24 cellular contexts compared by ENCODE assay signal in the genomic region with DNA sequence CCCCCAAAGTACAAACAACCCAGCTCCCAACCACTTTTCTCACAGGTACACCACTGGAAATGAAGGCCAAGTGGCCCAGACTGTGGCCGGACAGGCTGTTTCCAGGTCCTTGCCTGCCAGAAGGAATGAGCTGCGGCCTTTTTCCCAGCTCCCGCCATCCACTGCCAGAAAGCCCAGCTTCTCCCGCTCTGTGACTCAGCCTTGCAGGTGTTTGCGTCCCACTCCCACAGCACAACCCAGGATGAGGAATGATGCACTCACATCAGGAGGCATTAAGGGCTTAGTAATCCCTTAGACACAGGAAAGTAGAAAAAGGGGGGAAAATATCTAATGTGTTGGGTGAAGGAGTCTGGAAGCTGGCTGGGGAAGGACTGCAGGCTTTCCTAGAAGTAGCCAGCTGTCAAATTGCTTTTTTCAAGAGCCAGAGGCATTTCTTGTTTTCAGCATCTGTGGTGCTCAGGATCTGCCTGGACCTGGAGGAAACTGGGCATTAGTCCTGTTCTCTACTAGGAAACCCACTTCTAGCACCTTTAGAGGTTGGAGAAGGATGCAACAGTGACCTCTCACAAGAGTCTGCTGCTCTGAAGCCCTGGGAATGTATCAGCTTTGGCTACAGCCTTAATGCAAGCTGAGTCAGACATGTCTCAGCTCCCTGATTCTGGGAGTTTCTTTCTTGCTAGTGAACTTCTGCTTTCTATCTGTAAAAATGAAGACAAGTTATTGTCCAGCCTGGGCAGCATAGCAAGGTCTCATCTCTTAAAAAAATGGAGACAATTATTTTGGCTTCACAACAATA. TPM values are rescaled to one million over a fixed set of nuclear protein-coding genes. Genes with fewer than 3 reads are reported as not detected.
DNase-seq lines count a peak whose midpoint lies in the region; ATAC-seq and TF ChIP-seq lines count a peak whose summit lies in the region.
"Had no signal": no experiment of that assay in that cellular context is flagged by ENCODE, and none has a peak within 500 bp of the region (broad histone marks: within the 10 kb centered on the region; RNA-seq: fewer than 3 reads in every experiment).

No MANE protein-coding gene starts in this region.

- no peaks in the 10 kb centered on the region for H3K4me1 Mint-ChIP-seq in stimulated activated effector memory CD8-positive, alpha-beta T cell treated with anti-CD3 and anti-CD28 coated beads, Interleukin-12 subunit alpha, Interleukin-12 subunit beta, amount 100 ng/mL, for 72 hours
- H3K4me1 Mint-ChIP-seq: activated naive CD4-positive, alpha-beta T cell treated with anti-CD3 and anti-CD28 coated beads, Interleukin-2, amount 50 U/mL, for 24 hours; immature natural killer cell; natural killer cell; stimulated activated naive CD8-positive, alpha-beta T cell treated with anti-CD3 and anti-CD28 coated beads, Interleukin-15, amount 100 ng/mL, for 72 hours had no signal

- H3K9me3 Mint-ChIP-seq in stimulated activated effector memory CD8-positive, alpha-beta T cell treated with anti-CD3 and anti-CD28 coated beads, Interleukin-12 subunit alpha, Interleukin-12 subunit beta, amount 100 ng/mL, for 72 hours = no peaks in the 10 kb centered on the region
- H3K9me3 Mint-ChIP-seq: activated naive CD4-positive, alpha-beta T cell treated with anti-CD3 and anti-CD28 coated beads, Interleukin-2, amount 50 U/mL, for 24 hours; immature natural killer cell; natural killer cell; stimulated activated naive CD8-positive, alpha-beta T cell treated with anti-CD3 and anti-CD28 coated beads, Interleukin-15, amount 100 ng/mL, for 72 hours had no signal

- DNase-seq in HT1080 (ENCODE audit: low read depth) (peak; percentile 80), RWPE2 (ENCODE audit: low spot score) (no peak), fibroblast of the aortic adventitia (ENCODE audit: low read depth) (peak; percentile 63), COLO829 (ENCODE audit: low spot score) (no peak), C1 segment of cervical spinal cord (lab: John Stamatoyannopoulos, UW) (no peak), RPMI8226 (no peak)
- DNase-seq in stimulated activated effector memory CD8-positive, alpha-beta T cell treated with anti-CD3 and anti-CD28 coated beads, Interleukin-12 subunit alpha, Interleukin-12 subunit beta, amount 100 ng/mL, for 72 hours (ENCODE audit: low spot score in 2 of 2) = no peak
- DNase-seq: activated CD4-positive, alpha-beta T cell treated with anti-CD3 and anti-CD28 coated beads, Interleukin-2, amount 50 U/mL, for 1 hour; activated T-cell treated with anti-CD3 and anti-CD28 coated beads for 4 hours; immature natural killer cell; mesendoderm; natural killer cell; NCI-H2029 treated with DMSO at 0.1 percent for 48 hours; NCI-H510A treated with DMSO at 0.1 percent for 48 hours; stimulated activated naive CD8-positive, alpha-beta T cell treated with anti-CD3 and anti-CD28 coated beads, Interleukin-15, amount 100 ng/mL, for 72 hours had no signal

- H3K4me3 ChIP-seq in RWPE2 (ENCODE audit: severe bottlenecking) = no peak overlapping the region
- no peak overlapping the region for H3K4me3 ChIP-seq in fibroblast of the aortic adventitia (ENCODE audit: low read depth, low read length)
- H3K4me3 ChIP-seq: BLaER1, dorsolateral prefrontal cortex, esophagus muscularis mucosa, heart left ventricle, upper lobe of left lung had no signal

- no peaks in the 10 kb centered on the region for H3K27me3 ChIP-seq in RWPE2 (ENCODE audit: insufficient read depth, poor library complexity, severe bottlenecking)
- H3K27me3 ChIP-seq: BLaER1, dorsolateral prefrontal cortex, heart left ventricle, upper lobe of left lung had no signal

- no peak for TF ChIP-seq CTCF in RWPE2 (IDR thresholded peaks at IDR 0.05; ENCODE audit: poor library complexity, severe bottlenecking)
- TF ChIP-seq CTCF in fibroblast of the aortic adventitia (IDR thresholded peaks at IDR 0.05; ENCODE audit: insufficient read depth, low read length) = no peak

- no peaks in the 10 kb centered on the region for H3K36me3 Mint-ChIP-seq in stimulated activated effector memory CD8-positive, alpha-beta T cell treated with anti-CD3 and anti-CD28 coated beads, Interleukin-12 subunit alpha, Interleukin-12 subunit beta, amount 100 ng/mL, for 72 hours
- H3K36me3 Mint-ChIP-seq: activated naive CD4-positive, alpha-beta T cell treated with anti-CD3 and anti-CD28 coated beads, Interleukin-2, amount 50 U/mL, for 24 hours; immature natural killer cell; natural killer cell had no signal

- H3K36me3 ChIP-seq in RWPE2 (ENCODE audit: low read depth) = no peaks in the 10 kb centered on the region
- H3K36me3 ChIP-seq: BLaER1, esophagus muscularis mucosa, heart left ventricle, upper lobe of left lung had no signal

- no peaks in the 10 kb centered on the region for H3K9me3 ChIP-seq in RWPE2 (ENCODE audit: severe bottlenecking)
- H3K9me3 ChIP-seq: BLaER1, esophagus muscularis mucosa, heart left ventricle, upper lobe of left lung had no signal

- no peak overlapping the region for H3K27ac Mint-ChIP-seq in stimulated activated effector memory CD8-positive, alpha-beta T cell treated with anti-CD3 and anti-CD28 coated beads, Interleukin-12 subunit alpha, Interleukin-12 subunit beta, amount 100 ng/mL, for 72 hours
- H3K27ac Mint-ChIP-seq: activated naive CD4-positive, alpha-beta T cell treated with anti-CD3 and anti-CD28 coated beads, Interleukin-2, amount 50 U/mL, for 24 hours; immature natural killer cell; natural killer cell; stimulated activated naive CD8-positive, alpha-beta T cell treated with anti-CD3 and anti-CD28 coated beads, Interleukin-15, amount 100 ng/mL, for 72 hours had no signal

- no peak overlapping the region for H3K4me3 Mint-ChIP-seq in stimulated activated effector memory CD8-positive, alpha-beta T cell treated with anti-CD3 and anti-CD28 coated beads, Interleukin-12 subunit alpha, Interleukin-12 subunit beta, amount 100 ng/mL, for 72 hours
- H3K4me3 Mint-ChIP-seq: activated naive CD4-positive, alpha-beta T cell treated with anti-CD3 and anti-CD28 coated beads, Interleukin-2, amount 50 U/mL, for 24 hours; immature natural killer cell; natural killer cell; stimulated activated naive CD8-positive, alpha-beta T cell treated with anti-CD3 and anti-CD28 coated beads, Interleukin-15, amount 100 ng/mL, for 72 hours had no signal

- ATAC-seq in RWPE2 (ENCODE audit: low read depth) (0 out of 3 replicates have a peak, but pooled peaks have one; percentile 14), GM21528 (IDR thresholded peaks at IDR 0.05; ENCODE audit: low FRiP score, unreplicated experiment) (no peak)
- ATAC-seq in stimulated activated effector memory CD8-positive, alpha-beta T cell treated with anti-CD3 and anti-CD28 coated beads, Interleukin-12 subunit alpha, Interleukin-12 subunit beta, amount 100 ng/mL, for 72 hours = peak; percentile 19
- ATAC-seq: natural killer cell; stimulated activated naive CD8-positive, alpha-beta T cell treated with anti-CD3 and anti-CD28 coated beads, Interleukin-15, amount 100 ng/mL, for 72 hours had no signal

- H3K27ac ChIP-seq in RWPE2 (ENCODE audit: poor library complexity, severe bottlenecking) = no peak overlapping the region
- H3K27ac ChIP-seq: BLaER1, heart left ventricle had no signal

- H3K4me1 ChIP-seq in RWPE2 (ENCODE audit: insufficient read depth, poor library complexity, severe bottlenecking) = no peaks in the 10 kb centered on the region
- H3K4me1 ChIP-seq: heart left ventricle, upper lobe of left lung had no signal

RNA-seq across cellular contexts. Expression of gene MAP1LC3C, which starts 13.2 kb away (rescaled TPM):
- 0.10 TPM in 1 of 2 replicates, not detected in the other for total RNA-seq in HT1080 (2014; rRNA removed; shearing (Covaris generic))
- polyA plus RNA-seq in HT1080 (2015; cell fraction: cytosol; rRNA removed) = not detected in 2 replicates
- polyA plus RNA-seq in HT1080 (2015; cell fraction: nucleus; rRNA removed) = not detected in 2 replicates
- total RNA-seq in fibroblast of the aortic adventitia (ENCODE audit: low replicate concordance) = 0.09 TPM in 1 of 2 replicates, not detected in the other
- total RNA-seq: natural killer cell, OCI-LY7 had no signal
- polyA plus RNA-seq: immature natural killer cell had no signal

RNA-seq across cellular contexts. Expression of gene BECN2, which starts 54.5 kb away (rescaled TPM):
- not detected in 2 replicates for total RNA-seq in HT1080 (2014; rRNA removed; shearing (Covaris generic))
- polyA plus RNA-seq in HT1080 (2015; cell fraction: cytosol; rRNA removed) = not detected in 2 replicates
- polyA plus RNA-seq in HT1080 (2015; cell fraction: nucleus; rRNA removed) = not detected in 2 replicates
- total RNA-seq in fibroblast of the aortic adventitia (ENCODE audit: low replicate concordance) = not detected in 2 replicates
- total RNA-seq: dorsolateral prefrontal cortex, esophagus muscularis mucosa, heart left ventricle, natural killer cell, OCI-LY7, renal cortical epithelial cell, upper lobe of left lung had no signal
- polyA plus RNA-seq: heart left ventricle, immature natural killer cell had no signal

Comparison
In these comparisons a context has a peak if more than half of its experiments do, and no peak if none do; other contexts are left out.
1. DNase-seq: peak in HT1080 (single experiment) and fibroblast of the aortic adventitia (single experiment); none in RWPE2 (single experiment), stimulated activated effector memory CD8-positive, alpha-beta T cell treated with anti-CD3 and anti-CD28 coated beads, Interleukin-12 subunit alpha, Interleukin-12 subunit beta, amount 100 ng/mL, for 72 hours (0 of 2), COLO829 (single experiment), C1 segment of cervical spinal cord (0 of 14) and RPMI8226 (single experiment).